1 cellular context compared by ENCODE assay signal in genomic region chr7:149285581-149285975, GRCh38.
TF ChIP-seq lines count a peak whose summit lies in the region.

No MANE protein-coding gene starts in this region.

TF ChIP-seq in liver, 16 proteins besides CTCF, POLR2A, EP300 and RAD21 (continued from another document):
- TF ChIP-seq FOXA1 (IDR thresholded peaks at IDR 0.05) (no peak), EGR1 (IDR thresholded peaks at IDR 0.05; ENCODE audit: low read depth in 2 of 2) (no peak)
